ENCODE assay signal across 14 cellular contexts in the genomic region with DNA sequence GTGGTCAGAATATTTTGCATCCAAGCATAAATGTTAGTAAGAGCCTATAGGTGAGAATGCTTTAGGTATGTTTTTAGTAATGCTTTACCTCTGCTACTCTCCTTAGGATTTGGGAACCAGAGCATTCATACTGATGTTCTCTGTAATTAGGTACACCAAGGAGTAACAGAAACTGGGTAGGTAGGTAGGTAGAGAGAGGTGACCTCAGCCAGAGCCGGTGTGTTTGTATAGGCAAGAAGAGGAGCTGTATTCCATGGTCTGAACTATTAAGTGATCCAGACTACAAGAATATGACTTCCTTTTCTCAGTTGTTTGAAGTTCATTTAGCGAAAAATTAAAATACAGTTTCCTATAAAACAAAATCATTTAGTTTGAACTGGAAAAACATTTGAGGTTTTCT.
"Had no signal": no experiment of that assay in that cellular context is flagged by ENCODE, and none has a peak within 500 bp of the region (broad histone marks: within the 10 kb centered on the region; RNA-seq: fewer than 3 reads in every experiment).

No MANE protein-coding gene starts in this region.

- H3K9me3 ChIP-seq: body of pancreas, upper lobe of right lung had no signal

- H3K4me3 ChIP-seq: body of pancreas, lung, upper lobe of right lung had no signal

- H3K27me3 ChIP-seq: body of pancreas, upper lobe of right lung had no signal

- ATAC-seq: activated naive CD4-positive, alpha-beta T cell treated with anti-CD3 and anti-CD28 coated beads, Interleukin-2, amount 50 U/mL, for 72 hours; body of pancreas; left cardiac atrium; right cardiac atrium; stimulated activated naive CD8-positive, alpha-beta T cell treated with anti-CD3 and anti-CD28 coated beads, Interleukin-15, Interleukin-2, amounts not matched to agents 100 U/mL and 50 U/mL, for 24 hours; upper lobe of right lung had no signal

- H3K4me1 ChIP-seq: body of pancreas, upper lobe of right lung had no signal

- H3K27ac ChIP-seq: body of pancreas, upper lobe of right lung had no signal

- DNase-seq: activated CD4-positive, alpha-beta T cell treated with anti-CD3 and anti-CD28 coated beads, Interleukin-2, amount 50 U/mL, for 1 hour; amniotic stem cell; endodermal cell; erythroblast; hypothalamus; left cardiac atrium; midbrain; right cardiac atrium; stimulated activated CD4-positive, alpha-beta T cell treated with anti-CD3 and anti-CD28 coated beads, Interleukin-12 subunit alpha, Interleukin-12 subunit beta, amount 100 ng/mL, for 4 hours; stimulated activated naive CD8-positive, alpha-beta T cell treated with anti-CD3 and anti-CD28 coated beads, Interleukin-15, Interleukin-2, amounts not matched to agents 100 U/mL and 50 U/mL, for 24 hours; upper lobe of right lung had no signal
